Comparison of ENCODE assay signal across 18 cellular contexts in the genomic region with DNA sequence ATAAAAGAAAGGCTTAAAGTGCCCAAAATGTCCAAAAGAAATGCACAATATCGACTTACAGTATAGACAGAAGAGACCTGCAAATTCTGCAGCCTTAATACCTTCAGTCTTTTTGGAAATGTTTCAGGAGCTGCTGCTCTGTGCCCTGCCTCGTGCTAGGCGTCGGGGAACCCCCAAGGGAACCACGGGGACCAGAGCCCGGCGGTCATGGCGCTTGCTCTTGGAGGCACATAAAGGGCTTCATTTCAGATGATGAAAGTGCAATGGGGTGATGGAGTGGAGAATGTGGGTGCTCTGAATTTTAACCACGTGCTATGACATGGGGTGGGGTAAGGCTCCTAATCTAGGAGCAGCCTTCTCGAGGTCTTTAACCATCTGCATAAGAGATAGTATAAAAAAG. TPM values are rescaled to one million over a fixed set of nuclear protein-coding genes. Genes with fewer than 3 reads are reported as not detected.
A peak's percentile ranks its signal among the peaks of the same experiment; 100 is the strongest.
DNase-seq lines count a peak whose midpoint lies in the region; ATAC-seq and TF ChIP-seq lines count a peak whose summit lies in the region.
"Had no signal": no experiment of that assay in that cellular context is flagged by ENCODE, and none has a peak within 500 bp of the region (broad histone marks: within the 10 kb centered on the region; RNA-seq: fewer than 3 reads in every experiment).

No MANE protein-coding gene starts in this region.

- H3K27me3 ChIP-seq in IMR-90 (ENCODE audit: control insufficient read depth, insufficient read depth, low read length) (no peaks in the 10 kb centered on the region), trophoblast cell (ENCODE audit: insufficient read depth, low read length) (no peaks in the 10 kb centered on the region), vagina (no peaks in the 10 kb centered on the region)
- H3K27me3 ChIP-seq: dorsolateral prefrontal cortex, heart left ventricle had no signal

- no peak overlapping the region for H2BK5ac ChIP-seq in IMR-90 (ENCODE audit: low read depth, low read length, poor library complexity, severe bottlenecking)
- no peak overlapping the region for H2BK5ac ChIP-seq in trophoblast cell (ENCODE audit: low read depth, low read length, poor library complexity)

- no peak overlapping the region for H3K56ac ChIP-seq in IMR-90 (ENCODE audit: extremely low read depth, insufficient read depth, low read length)

- H3K27ac Mint-ChIP-seq in T-helper 1 cell treated with Interleukin-12 subunit alpha and Interleukin-12 subunit beta and Interleukin-4 antibody, amounts not matched to agents 30 μg/mL and 1 μg/mL, for 36 hours, result no peak overlapping the region
- H3K27ac Mint-ChIP-seq in activated naive CD8-positive, alpha-beta T cell treated with anti-CD3 and anti-CD28 coated beads for 36 hours, result no peak overlapping the region

- peaks cover 3% of the 10 kb centered on the region for H3K4me1 Mint-ChIP-seq in T-helper 1 cell treated with Interleukin-12 subunit alpha and Interleukin-12 subunit beta and Interleukin-4 antibody, amounts not matched to agents 30 μg/mL and 1 μg/mL, for 36 hours (ENCODE audit: low read depth)
- peaks cover 5% of the 10 kb centered on the region for H3K4me1 Mint-ChIP-seq in activated naive CD8-positive, alpha-beta T cell treated with anti-CD3 and anti-CD28 coated beads for 36 hours

- no peaks in the 10 kb centered on the region for H3K36me3 Mint-ChIP-seq in T-helper 1 cell treated with Interleukin-12 subunit alpha and Interleukin-12 subunit beta and Interleukin-4 antibody, amounts not matched to agents 30 μg/mL and 1 μg/mL, for 36 hours (ENCODE audit: low read depth)
- no peaks in the 10 kb centered on the region for H3K36me3 Mint-ChIP-seq in activated naive CD8-positive, alpha-beta T cell treated with anti-CD3 and anti-CD28 coated beads for 36 hours
- H3K36me3 Mint-ChIP-seq: activated naive CD4-positive, alpha-beta T cell treated with anti-CD3 and anti-CD28 coated beads, Interleukin-2, amount 50 U/mL, for 72 hours had no signal

- no peak overlapping the region for H2AK9ac ChIP-seq in IMR-90 (replicated peaks; ENCODE audit: low read depth, low read length, poor library complexity)

- no peaks in the 10 kb centered on the region for H3K36me3 ChIP-seq in IMR-90 (ENCODE audit: control insufficient read depth, insufficient read depth, low read length)
- no peaks in the 10 kb centered on the region for H3K36me3 ChIP-seq in trophoblast cell (ENCODE audit: control insufficient read depth in 1 of 2, insufficient read depth in 2 of 2, low read length in 2 of 2)
- no peaks in the 10 kb centered on the region for H3K36me3 ChIP-seq in vagina
- H3K36me3 ChIP-seq: heart left ventricle had no signal

- no peak overlapping the region for H3K23ac ChIP-seq in IMR-90 (ENCODE audit: low read depth, low read length)
- H3K23ac ChIP-seq in trophoblast cell (ENCODE audit: low read length), result no peak overlapping the region

- TF ChIP-seq POLR2A in IMR-90 (IDR thresholded peaks at IDR 0.05; ENCODE audit: low read depth, low read length) (no peak), vagina (IDR thresholded peaks at IDR 0.05) (no peak)

- H3K9me3 ChIP-seq in IMR-90 (ENCODE audit: control insufficient read depth, insufficient read depth, low read length) (no peaks in the 10 kb centered on the region), trophoblast cell (ENCODE audit: insufficient read depth, low read depth, low read length) (peaks cover 2% of the 10 kb centered on the region), vagina (no peaks in the 10 kb centered on the region)
- H3K9me3 ChIP-seq: heart left ventricle had no signal

- H3K79me1 ChIP-seq in IMR-90 (ENCODE audit: low read depth in 1 of 2, low read length in 2 of 2), result no peaks in the 10 kb centered on the region
- no peaks in the 10 kb centered on the region for H3K79me1 ChIP-seq in trophoblast cell (ENCODE audit: low read length)

- CTCF ChIA-PET in IMR-90 (lab: Yijun Ruan, JAX), result no interaction called here

- H3K9me1 ChIP-seq in IMR-90 (ENCODE audit: insufficient read depth, low read length), result peaks cover 3% of the 10 kb centered on the region; the same call in 1 of the 2 replicates

- no TSS peak for BruUV-seq in IMR-90 (replicated peaks; lab: Mats Ljungman, UMichigan)

- peaks cover 1% of the 10 kb centered on the region for H3K79me2 ChIP-seq in trophoblast cell (ENCODE audit: control insufficient read depth, insufficient read depth, low read length, poor library complexity)

- in situ Hi-C loops in IMR-90 (cut with MboI; ENCODE audit: low sequenced_read_pairs), result no loop called here

- no peak for TF ChIP-seq RAD21 in IMR-90 (IDR thresholded peaks at IDR 0.05; ENCODE audit: low read length)

- H3K14ac ChIP-seq in IMR-90 (replicated peaks; ENCODE audit: low read depth, low read length), result no peak overlapping the region
- H3K14ac ChIP-seq in trophoblast cell (ENCODE audit: low read length), result no peak overlapping the region

- POLR2A ChIA-PET in IMR-90 (lab: Charles Lee; ENCODE audit: unreplicated experiment), result no interaction called here

- H2AK5ac ChIP-seq in IMR-90 (ENCODE audit: low read depth, low read length) (no peak overlapping the region), trophoblast cell (ENCODE audit: low read length) (no peak overlapping the region)

- H4K91ac ChIP-seq in IMR-90 (ENCODE audit: insufficient read depth, low read depth, low read length) (no peak overlapping the region), trophoblast cell (ENCODE audit: low read depth, low read length) (no peak overlapping the region)

- no peak overlapping the region for H3K18ac ChIP-seq in IMR-90 (ENCODE audit: low read depth, low read length)
- no peak overlapping the region for H3K18ac ChIP-seq in trophoblast cell (ENCODE audit: low read length)

- H3K27ac ChIP-seq in IMR-90 (ENCODE audit: insufficient read depth, low read length) (no peak overlapping the region), trophoblast cell (ENCODE audit: low read depth, low read length) (no peak overlapping the region), vagina (no peak overlapping the region)

- peak overlapping the region; percentile 57 for H4K12ac ChIP-seq in trophoblast cell (ENCODE audit: low read depth, low read length)

- no peak overlapping the region for H2BK20ac ChIP-seq in IMR-90 (ENCODE audit: low read depth, low read length)

- H2AFZ ChIP-seq in IMR-90 (replicated peaks; ENCODE audit: low read length, poor library complexity), result peak overlapping the region; percentile 15
- H2AFZ ChIP-seq in trophoblast cell (ENCODE audit: insufficient read depth, low read length, poor library complexity), result no peak overlapping the region

- ATAC-seq in IMR-90 (ENCODE audit: low read depth), result no peak
- no peak for ATAC-seq in HG03097 (IDR thresholded peaks at IDR 0.05; ENCODE audit: low FRiP score, unreplicated experiment)

- no CpG with 5 or more reads among the region's 10 CpGs for WGBS in IMR-90 (ENCODE audit: extremely low coverage in 2 of 2, insufficient read length in 1 of 2), 2 experiments
- WGBS in trophoblast cell (ENCODE audit: extremely low coverage, insufficient coverage, insufficient read length), result no CpG with 5 or more reads among the region's 10 CpGs

- H3K9ac ChIP-seq in IMR-90 (ENCODE audit: low read depth, low read length) (no peak overlapping the region), trophoblast cell (ENCODE audit: low read length) (no peak overlapping the region)

- H3K4me1 ChIP-seq in IMR-90 (ENCODE audit: control insufficient read depth, insufficient read depth, low read length) (no peaks in the 10 kb centered on the region), trophoblast cell (ENCODE audit: control insufficient read depth in 1 of 2, insufficient read depth in 2 of 2, low read length in 2 of 2) (no peaks in the 10 kb centered on the region), vagina (no peaks in the 10 kb centered on the region)

- H3K27me3 Mint-ChIP-seq in T-helper 1 cell treated with Interleukin-12 subunit alpha and Interleukin-12 subunit beta and Interleukin-4 antibody, amounts not matched to agents 30 μg/mL and 1 μg/mL, for 36 hours (ENCODE audit: low read depth), result no peaks in the 10 kb centered on the region
- H3K27me3 Mint-ChIP-seq in activated naive CD8-positive, alpha-beta T cell treated with anti-CD3 and anti-CD28 coated beads for 36 hours, result no peaks in the 10 kb centered on the region

- no peaks in the 10 kb centered on the region for H3K9me3 Mint-ChIP-seq in T-helper 1 cell treated with Interleukin-12 subunit alpha and Interleukin-12 subunit beta and Interleukin-4 antibody, amounts not matched to agents 30 μg/mL and 1 μg/mL, for 36 hours
- H3K9me3 Mint-ChIP-seq in activated naive CD8-positive, alpha-beta T cell treated with anti-CD3 and anti-CD28 coated beads for 36 hours, result no peaks in the 10 kb centered on the region
- H3K9me3 Mint-ChIP-seq: activated naive CD4-positive, alpha-beta T cell treated with anti-CD3 and anti-CD28 coated beads, Interleukin-2, amount 50 U/mL, for 72 hours had no signal

- dilution Hi-C loops in IMR-90 (cut with HindIII; ENCODE audit: low sequenced_read_pairs, unreplicated experiment), result no loop called here

- no peak overlapping the region for H2BK12ac ChIP-seq in trophoblast cell (ENCODE audit: low read length)

- intact Hi-C loops in IMR-90 (cut with micrococcal nuclease) (no loop called here), vagina (cut with DNase I) (no loop called here)

- no peak overlapping the region for H2BK120ac ChIP-seq in IMR-90 (ENCODE audit: low read depth, low read length)
- H2BK120ac ChIP-seq in trophoblast cell (ENCODE audit: insufficient read depth, low read length, poor library complexity), result no peak overlapping the region

- peak overlapping the region; percentile 90 for H3K4me3 Mint-ChIP-seq in T-helper 1 cell treated with Interleukin-12 subunit alpha and Interleukin-12 subunit beta and Interleukin-4 antibody, amounts not matched to agents 30 μg/mL and 1 μg/mL, for 36 hours
- H3K4me3 Mint-ChIP-seq in activated naive CD8-positive, alpha-beta T cell treated with anti-CD3 and anti-CD28 coated beads for 36 hours, result peak overlapping the region; percentile 7

- H4K8ac ChIP-seq in IMR-90 (ENCODE audit: low read depth in 2 of 2, low read length in 2 of 2) (no peak overlapping the region), trophoblast cell (ENCODE audit: low read depth, low read length) (no peak overlapping the region)

- no peak overlapping the region for H3K4me3 ChIP-seq in IMR-90 (ENCODE audit: insufficient read depth, low read depth, low read length)
- H3K4me3 ChIP-seq in trophoblast cell (ENCODE audit: low read depth, low read length), result no peak overlapping the region
- no peak overlapping the region for H3K4me3 ChIP-seq in vagina
- H3K4me3 ChIP-seq: lung had no signal

- no peak overlapping the region for H4K5ac ChIP-seq in IMR-90 (ENCODE audit: low read depth, low read length)

- no peak overlapping the region for H3K4ac ChIP-seq in IMR-90 (ENCODE audit: low read depth, low read length)
- H3K4ac ChIP-seq in trophoblast cell (ENCODE audit: low read depth, low read length), result no peak overlapping the region

- TF ChIP-seq CTCF in IMR-90 (conservative IDR thresholded peaks at IDR 0.05; ENCODE audit: low read depth, low read length), result no peak
- TF ChIP-seq CTCF in vagina (IDR thresholded peaks at IDR 0.05), result no peak

- no peak for DNase-seq in T-helper 1 cell
- DNase-seq in IMR-90, result no peak
- peak; percentile 24 for DNase-seq in activated naive CD8-positive, alpha-beta T cell treated with anti-CD3 and anti-CD28 coated beads for 36 hours
- no peak for DNase-seq in trophoblast cell
- no peak for DNase-seq in vagina (ENCODE audit: extremely low spot score in 2 of 2)
- no peak for DNase-seq in activated CD4-positive, CD25-positive, alpha-beta regulatory T cell treated with anti-CD3 and anti-CD28 coated beads, Interleukin-2, amount 50 U/mL, for 72 hours
- DNase-seq: C1 segment of cervical spinal cord, DMS79 treated with DMSO at 0.1 percent for 48 hours, dorsolateral prefrontal cortex, heart left ventricle, KG1, NCI-H1048, NCI-H2107, NCI-H526 treated with DMSO at 0.1 percent for 48 hours had no signal

- H4K20me1 ChIP-seq in IMR-90 (ENCODE audit: insufficient read depth, low read length), result no peaks in the 10 kb centered on the region

- H3K4me2 ChIP-seq in IMR-90 (ENCODE audit: low read depth, low read length) (no peak overlapping the region), trophoblast cell (ENCODE audit: low read length) (no peak overlapping the region)

- H2BK15ac ChIP-seq in IMR-90 (ENCODE audit: low read depth, low read length), result no peak overlapping the region

RNA-seq across cellular contexts. Expression of a gene that starts 14.8 kb away (rescaled TPM):
- total RNA-seq in IMR-90 (2012; rRNA removed) (21.1 and 22.0 TPM in 2 replicates), vagina (22.3 TPM)
- 24.0 and 24.9 TPM in 2 replicates for polyA plus RNA-seq in IMR-90 (2012; rRNA removed)
- 19.0 and 22.8 TPM in 2 replicates for polyA plus RNA-seq in IMR-90 (2012; cell fraction: cytosol; rRNA removed)
- 44.6 and 53.6 TPM in 2 replicates for polyA plus RNA-seq in IMR-90 (2012; cell fraction: nucleus; rRNA removed; ENCODE audit: low replicate concordance)
- 10 to 100 TPM; 16.0 to 17.0 TPM for total RNA-seq in activated naive CD8-positive, alpha-beta T cell treated with anti-CD3 and anti-CD28 coated beads for 36 hours
- polyA plus RNA-seq in trophoblast cell (2013), result 10.6 and 10.7 TPM in 2 replicates

RNA-seq across cellular contexts. Expression of a gene that starts 57.0 kb away (rescaled TPM):
- total RNA-seq in IMR-90 (2012; rRNA removed) (2.5 and 4.2 TPM in 2 replicates), vagina (4.4 TPM)
- 2.5 and 2.8 TPM in 2 replicates for polyA plus RNA-seq in IMR-90 (2012; rRNA removed)
- polyA plus RNA-seq in IMR-90 (2012; cell fraction: cytosol; rRNA removed), result 1.6 and 2.2 TPM in 2 replicates
- 0.62 and 0.73 TPM in 2 replicates for polyA plus RNA-seq in IMR-90 (2012; cell fraction: nucleus; rRNA removed; ENCODE audit: low replicate concordance)
- total RNA-seq in activated naive CD8-positive, alpha-beta T cell treated with anti-CD3 and anti-CD28 coated beads for 36 hours, result 10 to 100 TPM; 32.8 to 33.3 TPM
- 4.8 and 5.1 TPM in 2 replicates for polyA plus RNA-seq in trophoblast cell (2013)
